Comparison of ENCODE assay signal across 15 cellular contexts in the genomic region with DNA sequence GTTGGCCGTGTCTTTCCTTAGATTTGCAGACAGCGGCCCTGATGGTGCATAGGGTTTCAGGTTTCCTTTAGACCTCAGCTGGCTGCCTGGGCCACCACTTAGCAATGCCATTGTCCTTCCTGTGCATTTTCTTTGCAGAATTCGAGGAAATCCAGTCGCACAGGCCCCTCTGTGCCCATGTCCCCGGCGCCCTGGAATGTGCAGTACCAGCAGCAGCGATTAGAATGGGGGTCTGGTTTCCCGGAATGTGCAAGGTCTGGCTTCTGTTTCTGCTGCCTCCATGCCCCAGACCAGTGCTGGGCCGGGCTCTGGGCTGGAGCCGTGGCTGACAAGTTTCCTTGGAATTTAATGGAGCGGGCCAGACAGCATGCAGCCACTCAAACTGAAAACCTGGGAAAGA. TPM values are rescaled to one million over a fixed set of nuclear protein-coding genes. Genes with fewer than 3 reads are reported as not detected.
A peak's percentile ranks its signal among the peaks of the same experiment; 100 is the strongest.
DNase-seq lines count a peak whose midpoint lies in the region; ATAC-seq and TF ChIP-seq lines count a peak whose summit lies in the region.
"Had no signal": no experiment of that assay in that cellular context is flagged by ENCODE, and none has a peak within 500 bp of the region (broad histone marks: within the 10 kb centered on the region; RNA-seq: fewer than 3 reads in every experiment).

No MANE protein-coding gene starts in this region.

- ATAC-seq in CD4-positive, alpha-beta T cell (ENCODE audit: poor library complexity): no peak
- ATAC-seq: left colon had no signal

- H3K9me3 ChIP-seq in BLaER1 (no peaks in the 10 kb centered on the region), adipocyte (ENCODE audit: control insufficient read depth, low read length) (no peaks in the 10 kb centered on the region), left ventricle myocardium inferior (replicated peaks) (no peaks in the 10 kb centered on the region), trophoblast cell (ENCODE audit: insufficient read depth, low read depth, low read length) (no peaks in the 10 kb centered on the region)
- no peaks in the 10 kb centered on the region for H3K9me3 ChIP-seq in CD4-positive, alpha-beta T cell (ENCODE audit: control insufficient read depth, low read length)
- H3K9me3 ChIP-seq: thyroid gland had no signal

- H3K27me3 ChIP-seq in BLaER1 (no peaks in the 10 kb centered on the region), adipocyte (replicated peaks; ENCODE audit: control insufficient read depth, insufficient read depth, low read length) (no peaks in the 10 kb centered on the region), left ventricle myocardium inferior (ENCODE audit: low read depth) (no peaks in the 10 kb centered on the region), trophoblast cell (ENCODE audit: insufficient read depth, low read length) (no peaks in the 10 kb centered on the region)
- no peaks in the 10 kb centered on the region for H3K27me3 ChIP-seq in CD4-positive, alpha-beta T cell (ENCODE audit: control insufficient read depth, insufficient read depth, low read length)
- H3K27me3 ChIP-seq: thyroid gland had no signal

- H3K4me3 Mint-ChIP-seq in CD4-positive, alpha-beta T cell: no peak overlapping the region
- H3K4me3 Mint-ChIP-seq in activated CD4-positive, alpha-beta memory T cell treated with anti-CD3 and anti-CD28 coated beads for 36 hours: no peak overlapping the region
- H3K4me3 Mint-ChIP-seq: activated T-cell treated with anti-CD3 and anti-CD28 coated beads, Interleukin-2, amount 50 U/mL, for 24 hours had no signal

- H3K27ac Mint-ChIP-seq in CD4-positive, alpha-beta T cell: no peak overlapping the region
- H3K27ac Mint-ChIP-seq in activated CD4-positive, alpha-beta memory T cell treated with anti-CD3 and anti-CD28 coated beads for 36 hours: no peak overlapping the region
- H3K27ac Mint-ChIP-seq: activated T-cell treated with anti-CD3 and anti-CD28 coated beads, Interleukin-2, amount 50 U/mL, for 24 hours; progenitor cell of endocrine pancreas had no signal

- H2BK120ac ChIP-seq in trophoblast cell (ENCODE audit: insufficient read depth, low read length, poor library complexity): no peak overlapping the region

- H3K9ac ChIP-seq in BLaER1 (no peak overlapping the region), adipocyte (ENCODE audit: low read length) (peak overlapping the region; percentile 68), trophoblast cell (ENCODE audit: low read length) (no peak overlapping the region)

- POLR2A ChIA-PET in CD4-positive, alpha-beta T cell (lab: Charles Lee): no interaction called here
- POLR2A ChIA-PET in activated CD4-positive, alpha-beta memory T cell treated with anti-CD3 and anti-CD28 coated beads for 36 hours (lab: Charles Lee): no interaction called here

- CTCF ChIA-PET in CD4-positive, alpha-beta T cell (lab: Charles Lee): no interaction called here
- CTCF ChIA-PET in activated CD4-positive, alpha-beta memory T cell treated with anti-CD3 and anti-CD28 coated beads for 36 hours (lab: Charles Lee): no interaction called here

- peaks cover 43% of the 10 kb centered on the region for H3K27me3 Mint-ChIP-seq in CD4-positive, alpha-beta T cell
- peaks cover 10% of the 10 kb centered on the region for H3K27me3 Mint-ChIP-seq in activated CD4-positive, alpha-beta memory T cell treated with anti-CD3 and anti-CD28 coated beads for 36 hours

- no peak overlapping the region for H4K91ac ChIP-seq in trophoblast cell (ENCODE audit: low read depth, low read length)

- H3K27ac ChIP-seq in BLaER1: no peak overlapping the region
- H3K27ac ChIP-seq in left ventricle myocardium inferior (replicated peaks): peak overlapping the region; percentile 74
- H3K27ac ChIP-seq in trophoblast cell (ENCODE audit: low read depth, low read length): peak overlapping the region; percentile 93
- no peak overlapping the region for H3K27ac ChIP-seq in CD4-positive, alpha-beta T cell (ENCODE audit: low read depth, low read length)
- H3K27ac ChIP-seq: VCaP had no signal

- no peak overlapping the region for H2BK12ac ChIP-seq in trophoblast cell (ENCODE audit: low read length)

- TF ChIP-seq CTCF in left ventricle myocardium inferior (IDR thresholded peaks at IDR 0.05; ENCODE audit: borderline replicate concordance): no peak
- no peak for TF ChIP-seq CTCF in CD4-positive, alpha-beta T cell (IDR thresholded peaks at IDR 0.05)

- no peak overlapping the region for H3K14ac ChIP-seq in trophoblast cell (ENCODE audit: low read length)

- H4K20me1 ChIP-seq in BLaER1: no peaks in the 10 kb centered on the region

- peaks cover 29% of the 10 kb centered on the region for H3K79me1 ChIP-seq in trophoblast cell (ENCODE audit: low read length)

- intact Hi-C loops in left ventricle myocardium inferior (cut with micrococcal nuclease): no loop called here
- intact Hi-C loops in CD4-positive, alpha-beta T cell (cut with DNase I, micrococcal nuclease): no loop called here
- intact Hi-C loops in activated CD4-positive, alpha-beta memory T cell treated with anti-CD3 and anti-CD28 coated beads for 36 hours (cut with micrococcal nuclease): no loop called here

- H3K4me1 Mint-ChIP-seq in CD4-positive, alpha-beta T cell (ENCODE audit: low read depth): peaks cover 10% of the 10 kb centered on the region
- no peaks in the 10 kb centered on the region for H3K4me1 Mint-ChIP-seq in activated CD4-positive, alpha-beta memory T cell treated with anti-CD3 and anti-CD28 coated beads for 36 hours (ENCODE audit: low read depth)

- H4K12ac ChIP-seq in trophoblast cell (ENCODE audit: low read depth, low read length): no peak overlapping the region

- no peak overlapping the region for H3K23ac ChIP-seq in trophoblast cell (ENCODE audit: low read length)

- no CpG with 5 or more reads among the region's 11 CpGs for WGBS in trophoblast cell (ENCODE audit: extremely low coverage, insufficient coverage, insufficient read length)

- H2AK5ac ChIP-seq in trophoblast cell (ENCODE audit: low read length): no peak overlapping the region

- H2AFZ ChIP-seq in trophoblast cell (ENCODE audit: insufficient read depth, low read length, poor library complexity): no peak overlapping the region

- H3K4me2 ChIP-seq in BLaER1 (peak overlapping the region; percentile 82), trophoblast cell (ENCODE audit: low read length) (no peak overlapping the region)

- no peaks in the 10 kb centered on the region for H3K36me3 Mint-ChIP-seq in CD4-positive, alpha-beta T cell (ENCODE audit: low read depth)
- no peaks in the 10 kb centered on the region for H3K36me3 Mint-ChIP-seq in activated CD4-positive, alpha-beta memory T cell treated with anti-CD3 and anti-CD28 coated beads for 36 hours

- no peak overlapping the region for H2BK5ac ChIP-seq in trophoblast cell (ENCODE audit: low read depth, low read length, poor library complexity)

- no peak overlapping the region for H4K8ac ChIP-seq in trophoblast cell (ENCODE audit: low read depth, low read length)

- no peaks in the 10 kb centered on the region for H3K9me3 Mint-ChIP-seq in CD4-positive, alpha-beta T cell
- no peaks in the 10 kb centered on the region for H3K9me3 Mint-ChIP-seq in activated CD4-positive, alpha-beta memory T cell treated with anti-CD3 and anti-CD28 coated beads for 36 hours
- H3K9me3 Mint-ChIP-seq: activated T-cell treated with anti-CD3 and anti-CD28 coated beads, Interleukin-2, amount 50 U/mL, for 24 hours had no signal

- no peaks in the 10 kb centered on the region for H3K79me2 ChIP-seq in trophoblast cell (ENCODE audit: control insufficient read depth, insufficient read depth, low read length, poor library complexity)

- H3K4me1 ChIP-seq in BLaER1: peaks cover 32% of the 10 kb centered on the region
- peaks cover 44% of the 10 kb centered on the region for H3K4me1 ChIP-seq in adipocyte (ENCODE audit: control insufficient read depth, insufficient read depth, low read length)
- H3K4me1 ChIP-seq in left ventricle myocardium inferior: peaks cover 42% of the 10 kb centered on the region
- H3K4me1 ChIP-seq in trophoblast cell (ENCODE audit: control insufficient read depth in 1 of 2, insufficient read depth in 2 of 2, low read length in 2 of 2): peaks cover 23 to 34% of the 10 kb centered on the region in 2 experiments

- H3K4ac ChIP-seq in trophoblast cell (ENCODE audit: low read depth, low read length): no peak overlapping the region

- H3K36me3 ChIP-seq in BLaER1: no peaks in the 10 kb centered on the region
- no peaks in the 10 kb centered on the region for H3K36me3 ChIP-seq in adipocyte (ENCODE audit: control insufficient read depth, insufficient read depth, low read length, severe bottlenecking)
- H3K36me3 ChIP-seq in left ventricle myocardium inferior: no peaks in the 10 kb centered on the region
- H3K36me3 ChIP-seq in trophoblast cell (ENCODE audit: control insufficient read depth in 1 of 2, insufficient read depth in 2 of 2, low read length in 2 of 2): no peaks in the 10 kb centered on the region
- H3K36me3 ChIP-seq: thyroid gland had no signal

- no peak overlapping the region for H3K18ac ChIP-seq in trophoblast cell (ENCODE audit: low read length)

- H3K4me3 ChIP-seq in BLaER1 (no peak overlapping the region), adipocyte (ENCODE audit: low read length) (peak overlapping the region; percentile 68), left ventricle myocardium inferior (peak overlapping the region; percentile 39), trophoblast cell (ENCODE audit: low read depth, low read length) (no peak overlapping the region)
- H3K4me3 ChIP-seq: thyroid gland had no signal

- DNase-seq in adipocyte (ENCODE audit: low read depth) (no peak), left ventricle myocardium inferior (no peak), trophoblast cell (peak in 1 of 2 donors; percentile 33), NCI-H345 (lab: John Stamatoyannopoulos, UW) (no peak), GM19240 (ENCODE audit: insufficient read length, low spot score) (no peak)
- no peak for DNase-seq in CD4-positive, alpha-beta T cell
- no peak for DNase-seq in activated CD4-positive, alpha-beta memory T cell treated with anti-CD3 and anti-CD28 coated beads for 36 hours
- DNase-seq: activated T-cell treated with anti-CD3 and anti-CD28 coated beads, Interleukin-2, amount 50 U/mL, for 24 hours; Karpas-422 had no signal

RNA-seq across cellular contexts. Expression of gene HTRA1, which starts 14.2 kb away (rescaled TPM):
- total RNA-seq in left ventricle myocardium inferior: 62.6 TPM
- polyA plus RNA-seq in trophoblast cell (2013): 135 and 141 TPM in 2 replicates
- total RNA-seq in CD4-positive, alpha-beta T cell: not detected
- not detected for total RNA-seq in activated CD4-positive, alpha-beta memory T cell treated with anti-CD3 and anti-CD28 coated beads for 36 hours

RNA-seq across cellular contexts. Expression of gene ARMS2, which starts 21.1 kb away (rescaled TPM):
- 0.27 TPM for total RNA-seq in left ventricle myocardium inferior
- 0.07 and 0.12 TPM in 2 replicates for polyA plus RNA-seq in trophoblast cell (2013)
- total RNA-seq in CD4-positive, alpha-beta T cell: not detected
- total RNA-seq in activated CD4-positive, alpha-beta memory T cell treated with anti-CD3 and anti-CD28 coated beads for 36 hours: not detected
- total RNA-seq: fibroblast of villous mesenchyme, left colon, progenitor cell of endocrine pancreas, thyroid gland had no signal

Comparison
In these comparisons a context has a peak if more than half of its experiments do, and no peak if none do; other contexts are left out.
1. H3K27ac ChIP-seq: peak in left ventricle myocardium inferior (single experiment) and trophoblast cell (single experiment); none in BLaER1 (single experiment) and CD4-positive, alpha-beta T cell (single experiment).
2. H3K4me3 ChIP-seq: peak in adipocyte (single experiment) and left ventricle myocardium inferior (single experiment); none in BLaER1 (single experiment) and trophoblast cell (single experiment).
3. RNA of gene HTRA1, which starts 14.2 kb away (total RNA-seq): 62.6 TPM in left ventricle myocardium inferior (single experiment); not detected in CD4-positive, alpha-beta T cell and not detected in activated CD4-positive, alpha-beta memory T cell treated with anti-CD3 and anti-CD28 coated beads for 36 hours; every median in the first group is over 10 times any median in the second.